9 cellular contexts compared by ENCODE assay signal in genomic region chr2:60565472-60565871, GRCh38. TPM values are rescaled to one million over a fixed set of nuclear protein-coding genes. Genes with fewer than 3 reads are reported as not detected.
DNase-seq lines count a peak whose midpoint lies in the region; ATAC-seq and TF ChIP-seq lines count a peak whose summit lies in the region.
"Had no signal": no experiment of that assay in that cellular context is flagged by ENCODE, and none has a peak within 500 bp of the region (broad histone marks: within the 10 kb centered on the region; RNA-seq: fewer than 3 reads in every experiment).

No MANE protein-coding gene starts in this region.

- peaks cover 4% of the 10 kb centered on the region for H3K27me3 ChIP-seq in Loucy (ENCODE audit: insufficient read depth, low read length, poor library complexity, severe bottlenecking)
- peaks cover 5 to 55% (median 15%) of the 10 kb centered on the region in 3 donors for H3K27me3 ChIP-seq in psoas muscle (ENCODE audit: insufficient read depth in 3 of 3, low read length in 2 of 3)
- H3K27me3 ChIP-seq in aorta (ENCODE audit: control insufficient read depth in 1 of 2, insufficient read depth in 2 of 2, low read length in 1 of 2): peaks cover 0 to 2% of the 10 kb centered on the region in 2 donors
- peaks cover 10% of the 10 kb centered on the region for H3K27me3 ChIP-seq in trophoblast cell (ENCODE audit: insufficient read depth, low read length)

- H4K20me1 ChIP-seq in Loucy (ENCODE audit: insufficient read depth, low read length, poor library complexity, severe bottlenecking): no peaks in the 10 kb centered on the region

- H2BK5ac ChIP-seq in trophoblast cell (ENCODE audit: low read depth, low read length, poor library complexity): no peak overlapping the region

- WGBS in psoas muscle, 3 donors: 17 to 37% (median 28%) methylated on average over 3 of the region's 3 CpGs
- WGBS in aorta, 2 donors: 33 to 38% methylated on average over 3 of the region's 3 CpGs
- WGBS in trophoblast cell (ENCODE audit: extremely low coverage, insufficient coverage, insufficient read length): no CpG with 5 or more reads among the region's 3 CpGs

- H3F3A ChIP-seq in Loucy (ENCODE audit: low read depth): no peaks in the 10 kb centered on the region

- no peak overlapping the region for H3K23ac ChIP-seq in trophoblast cell (ENCODE audit: low read length)

- no peaks in the 10 kb centered on the region for H3K79me1 ChIP-seq in trophoblast cell (ENCODE audit: low read length)

- H3K4me2 ChIP-seq in Loucy (ENCODE audit: low read depth, low read length, poor library complexity, severe bottlenecking) (peak overlapping the region; percentile 34), trophoblast cell (ENCODE audit: low read length) (no peak overlapping the region)

- H3K4me3 ChIP-seq in Loucy (ENCODE audit: low read length, poor library complexity, severe bottlenecking) (no peak overlapping the region), astrocyte of the cerebellum (ENCODE audit: low read depth, low read length) (no peak overlapping the region), psoas muscle (no peak overlapping the region), aorta (ENCODE audit: low read length in 2 of 2) (no peak overlapping the region), trophoblast cell (ENCODE audit: low read depth, low read length) (no peak overlapping the region)

- H3K9ac ChIP-seq in Loucy (ENCODE audit: low read depth, low read length, poor library complexity, severe bottlenecking) (no peak overlapping the region), trophoblast cell (ENCODE audit: low read length) (no peak overlapping the region)

- no peak overlapping the region for H3K18ac ChIP-seq in trophoblast cell (ENCODE audit: low read length)

- no peak overlapping the region for H4K12ac ChIP-seq in trophoblast cell (ENCODE audit: low read depth, low read length)

- no peaks in the 10 kb centered on the region for H3K9me2 ChIP-seq in Loucy (replicated peaks; ENCODE audit: low read depth, low read length)

- H3K4me1 ChIP-seq in Loucy (ENCODE audit: insufficient read depth, low read length, poor library complexity, severe bottlenecking) (peaks cover 5% of the 10 kb centered on the region), psoas muscle (no peaks in the 10 kb centered on the region), aorta (ENCODE audit: control insufficient read depth in 1 of 2, insufficient read depth in 2 of 2, low read length in 2 of 2) (no peaks in the 10 kb centered on the region), trophoblast cell (ENCODE audit: control insufficient read depth in 1 of 2, insufficient read depth in 2 of 2, low read length in 2 of 2) (peaks cover 0 to 6% of the 10 kb centered on the region in 2 experiments)

- no peaks in the 10 kb centered on the region for H3K9me3 ChIP-seq in Loucy (ENCODE audit: insufficient read depth, low read depth, low read length)
- H3K9me3 ChIP-seq in psoas muscle: no peaks in the 10 kb centered on the region
- H3K9me3 ChIP-seq in aorta (ENCODE audit: control insufficient read depth, low read length): no peaks in the 10 kb centered on the region
- H3K9me3 ChIP-seq in trophoblast cell (ENCODE audit: insufficient read depth, low read depth, low read length): no peaks in the 10 kb centered on the region

- no peak overlapping the region for H4K8ac ChIP-seq in trophoblast cell (ENCODE audit: low read depth, low read length)

- H3K36me3 ChIP-seq in Loucy (ENCODE audit: insufficient read depth, low read length): no peaks in the 10 kb centered on the region
- H3K36me3 ChIP-seq in psoas muscle (ENCODE audit: insufficient read depth in 1 of 2, low read depth in 1 of 2): no peaks in the 10 kb centered on the region
- no peaks in the 10 kb centered on the region for H3K36me3 ChIP-seq in aorta (ENCODE audit: control insufficient read depth in 1 of 2, insufficient read depth in 2 of 2, low read length in 1 of 2)
- H3K36me3 ChIP-seq in trophoblast cell (ENCODE audit: control insufficient read depth in 1 of 2, insufficient read depth in 2 of 2, low read length in 2 of 2): no peaks in the 10 kb centered on the region

- H3K14ac ChIP-seq in trophoblast cell (ENCODE audit: low read length): no peak overlapping the region

- TF ChIP-seq CTCF in Loucy (conservative IDR thresholded peaks at IDR 0.05; ENCODE audit: low read length) (peak; percentile 62), astrocyte of the cerebellum (IDR thresholded peaks at IDR 0.05; ENCODE audit: low read depth, low read length, missing control alignments) (peak; percentile 42), psoas muscle (IDR thresholded peaks at IDR 0.05) (peak; percentile 23)

- no peak overlapping the region for H2AK5ac ChIP-seq in trophoblast cell (ENCODE audit: low read length)

- peak; percentile 47 to 58 for DNase-seq in NOMO-1 (lab: John Stamatoyannopoulos, UW; ENCODE audit: unreplicated experiment in 2 of 2)
- no peak for DNase-seq in NOMO-1 treated with dmso at 0.1 percent for 144 hours (lab: John Stamatoyannopoulos, UW; ENCODE audit: unreplicated experiment)
- DNase-seq in astrocyte of the cerebellum (ENCODE audit: low read depth): no peak
- DNase-seq in psoas muscle: no peak
- DNase-seq in aorta: no peak
- DNase-seq in trophoblast cell: no peak
- DNase-seq: activated naive CD8-positive, alpha-beta T cell treated with anti-CD3 and anti-CD28 coated beads, Interleukin-2, amount 50 U/mL, for 24 hours had no signal

- H2BK12ac ChIP-seq in trophoblast cell (ENCODE audit: low read length): no peak overlapping the region

- H3K4ac ChIP-seq in trophoblast cell (ENCODE audit: low read depth, low read length): no peak overlapping the region

- H2AFZ ChIP-seq in Loucy (ENCODE audit: low read length) (no peak overlapping the region), trophoblast cell (ENCODE audit: insufficient read depth, low read length, poor library complexity) (no peak overlapping the region)

- in situ Hi-C loops in astrocyte of the cerebellum (cut with HindIII; ENCODE audit: low sequenced_read_pairs): no loop called here

- no peak overlapping the region for H2BK120ac ChIP-seq in trophoblast cell (ENCODE audit: insufficient read depth, low read length, poor library complexity)

- no peaks in the 10 kb centered on the region for H3K79me2 ChIP-seq in Loucy (ENCODE audit: insufficient read depth, low read length)
- no peaks in the 10 kb centered on the region for H3K79me2 ChIP-seq in trophoblast cell (ENCODE audit: control insufficient read depth, insufficient read depth, low read length, poor library complexity)

- H3K27ac ChIP-seq in psoas muscle (no peak overlapping the region), aorta (ENCODE audit: low read depth in 1 of 2, low read length in 2 of 2) (no peak overlapping the region), trophoblast cell (ENCODE audit: low read depth, low read length) (no peak overlapping the region)

- H4K91ac ChIP-seq in trophoblast cell (ENCODE audit: low read depth, low read length): no peak overlapping the region

- no peak for ATAC-seq in psoas muscle
- ATAC-seq in aorta (ENCODE audit: low FRiP score): no peak
- ATAC-seq in HG03108 (IDR thresholded peaks at IDR 0.05; ENCODE audit: unreplicated experiment): no peak
- ATAC-seq: activated naive CD8-positive, alpha-beta T cell treated with anti-CD3 and anti-CD28 coated beads, Interleukin-2, amount 50 U/mL, for 24 hours had no signal

- intact Hi-C loops in psoas muscle (cut with DNase I) (no loop called here), aorta (cut with DNase I) (no loop called here)

RNA-seq across cellular contexts. Expression of gene BCL11A, which starts 12.0 kb away (rescaled TPM):
- under 1 TPM; 0.24 to 0.66 (median 0.55) TPM for total RNA-seq in psoas muscle
- polyA plus RNA-seq in psoas muscle: under 1 TPM in 2 of 3 donors, not detected in 1; 0.01 to 0.05 TPM
- 1 to 10 TPM in 1 of 2 donors, under 1 TPM in 1; 0.97 to 2.0 TPM for total RNA-seq in aorta
- 1 to 10 TPM in 1 of 2 donors, not detected in 1; 4.4 TPM for polyA plus RNA-seq in aorta
- 15.6 and 17.9 TPM in 2 replicates for polyA plus RNA-seq in trophoblast cell (2013)

Comparison
In these comparisons a context has a peak if more than half of its experiments do, and no peak if none do; other contexts are left out.
1. DNase-seq: peak in NOMO-1 (2 of 2); none in NOMO-1 treated with dmso at 0.1 percent for 144 hours (single experiment), astrocyte of the cerebellum (single experiment), psoas muscle (0 of 2), aorta (0 of 2) and trophoblast cell (0 of 2).
2. Peak in every context shown above with its lines, with median percentiles within 50 percentile points of each other: CTCF ChIP-seq.